ENCODE assay signal across 17 cellular contexts in genomic region chr11:6614446-6614845, GRCh38.
"Had no signal": no experiment of that assay in that cellular context is flagged by ENCODE, and none has a peak within 500 bp of the region (broad histone marks: within the 10 kb centered on the region; RNA-seq: fewer than 3 reads in every experiment).

No MANE protein-coding gene starts in this region.

- H3K27ac ChIP-seq: foreskin keratinocyte, suprapubic skin, upper lobe of right lung, vagina had no signal

- H3K27ac Mint-ChIP-seq: dendritic cell treated with granulocyte-macrophage colony-stimulating factor and Interleukin-4, amounts not matched to agents 40 ng/mL and 50 ng/mL, for 4 days; nephron progenitor cell had no signal

- ATAC-seq: effector memory CD8-positive, alpha-beta T cell; foreskin keratinocyte; heart left ventricle; naive thymus-derived CD4-positive, alpha-beta T cell; right cardiac atrium; upper lobe of right lung had no signal

- DNase-seq: effector memory CD8-positive, alpha-beta T cell; foreskin keratinocyte; heart left ventricle; hippocampal formation; kidney glomerular epithelial cell; mesendoderm; naive thymus-derived CD4-positive, alpha-beta T cell; nephron progenitor cell; right cardiac atrium; stimulated activated CD4-positive, alpha-beta T cell treated with anti-CD3 and anti-CD28 coated beads, Interleukin-2, amount 100 ng/mL, for 48 hours; stimulated activated naive CD4-positive, alpha-beta T cell treated with Interleukin-2 at 50 U/mL for 16 hours; upper lobe of right lung had no signal

- H3K27me3 ChIP-seq: foreskin keratinocyte, heart left ventricle, suprapubic skin, tibial nerve, upper lobe of right lung, vagina had no signal

- H3K9me3 ChIP-seq: heart left ventricle, suprapubic skin, tibial nerve, upper lobe of right lung, vagina had no signal

- H3K9me3 Mint-ChIP-seq: dendritic cell treated with granulocyte-macrophage colony-stimulating factor and Interleukin-4, amounts not matched to agents 40 ng/mL and 50 ng/mL, for 4 days; effector memory CD8-positive, alpha-beta T cell; naive thymus-derived CD4-positive, alpha-beta T cell; nephron progenitor cell had no signal

- H3K4me1 ChIP-seq: foreskin keratinocyte had no signal

- H3K4me3 Mint-ChIP-seq: dendritic cell treated with granulocyte-macrophage colony-stimulating factor and Interleukin-4, amounts not matched to agents 40 ng/mL and 50 ng/mL, for 4 days; nephron progenitor cell had no signal

- H3K4me3 ChIP-seq: heart left ventricle, smooth muscle cell, suprapubic skin, tibial nerve, upper lobe of right lung, vagina had no signal

- H3K27me3 Mint-ChIP-seq: dendritic cell treated with granulocyte-macrophage colony-stimulating factor and Interleukin-4, amounts not matched to agents 40 ng/mL and 50 ng/mL, for 4 days; effector memory CD8-positive, alpha-beta T cell; naive thymus-derived CD4-positive, alpha-beta T cell had no signal
